ENCODE assay signal across 2 cellular contexts in the genomic region with DNA sequence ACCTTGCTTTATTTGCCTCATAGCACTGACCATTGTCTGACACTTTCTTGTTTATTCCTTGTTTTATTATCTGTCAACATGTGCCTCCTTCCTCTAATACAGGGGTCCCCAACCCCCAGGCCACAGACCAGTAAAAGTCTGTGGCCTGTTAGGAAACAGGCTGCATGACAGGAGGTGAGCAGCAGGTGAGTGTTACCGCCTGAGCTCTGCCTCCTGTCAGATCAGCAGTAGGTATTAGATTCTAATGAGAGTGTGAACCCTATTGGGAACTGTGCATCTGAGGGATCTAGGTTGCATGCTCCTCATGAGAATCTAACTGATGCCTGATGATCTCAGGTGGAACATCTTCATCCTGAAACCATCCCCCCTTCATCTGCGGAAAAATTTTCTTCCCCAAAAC.
TF ChIP-seq lines count a peak whose summit lies in the region.

No MANE protein-coding gene starts in this region.

TF ChIP-seq in GM12891, 5 proteins besides CTCF, POLR2A, EP300 and RAD21 (continued from another document):
- TF ChIP-seq POU2F2 (IDR thresholded peaks at IDR 0.05; ENCODE audit: low read depth, low read length) = no peak

TF ChIP-seq in H1, 55 proteins besides CTCF, POLR2A, EP300 and RAD21 (continued from another document):
- TF ChIP-seq CHD1 (IDR thresholded peaks at IDR 0.05; ENCODE audit: low read depth, low read length) (no peak), HDAC2 (IDR thresholded peaks at IDR 0.05; ENCODE audit: borderline replicate concordance in 1 of 2, low read depth in 2 of 2, low read length in 2 of 2) (no peak), CTBP2 (IDR thresholded peaks at IDR 0.05; ENCODE audit: borderline replicate concordance, insufficient read depth, insufficient read length, low read length) (no peak), POU5F1 (IDR thresholded peaks at IDR 0.05; ENCODE audit: low read depth, low read length) (no peak), SIN3A (conservative IDR thresholded peaks at IDR 0.05 in 1 of 2, IDR thresholded peaks at IDR 0.05 in 1 of 2; ENCODE audit: low read depth in 1 of 2, low read length in 2 of 2) (no peak), ASH2L (IDR thresholded peaks at IDR 0.05; ENCODE audit: low read length) (no peak), RXRA (IDR thresholded peaks at IDR 0.05; ENCODE audit: insufficient read depth, low read depth, low read length) (no peak), TBP (IDR thresholded peaks at IDR 0.05; ENCODE audit: low read depth, low read length) (no peak), NANOG (IDR thresholded peaks at IDR 0.05; ENCODE audit: insufficient read depth, low read depth, low read length, poor library complexity, severe bottlenecking) (no peak), BCL11A (IDR thresholded peaks at IDR 0.05; ENCODE audit: low read depth in 2 of 2, low read length in 2 of 2) (no peak), MAFK (IDR thresholded peaks at IDR 0.05; ENCODE audit: low read depth, low read length) (no peak), SIRT6 (IDR thresholded peaks at IDR 0.05; ENCODE audit: low read length) (no peak), GTF2F1 (IDR thresholded peaks at IDR 0.05; ENCODE audit: borderline replicate concordance, low read depth, low read length) (no peak), TCF12 (IDR thresholded peaks at IDR 0.05; ENCODE audit: low read depth, low read length) (no peak)
- TF ChIP-seq, protein P1, sequence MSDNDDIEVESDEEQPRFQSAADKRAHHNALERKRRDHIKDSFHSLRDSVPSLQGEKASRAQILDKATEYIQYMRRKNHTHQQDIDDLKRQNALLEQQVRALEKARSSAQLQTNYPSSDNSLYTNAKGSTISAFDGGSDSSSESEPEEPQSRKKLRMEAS (IDR thresholded peaks at IDR 0.05) = no peak
- TF ChIP-seq, protein P2, sequence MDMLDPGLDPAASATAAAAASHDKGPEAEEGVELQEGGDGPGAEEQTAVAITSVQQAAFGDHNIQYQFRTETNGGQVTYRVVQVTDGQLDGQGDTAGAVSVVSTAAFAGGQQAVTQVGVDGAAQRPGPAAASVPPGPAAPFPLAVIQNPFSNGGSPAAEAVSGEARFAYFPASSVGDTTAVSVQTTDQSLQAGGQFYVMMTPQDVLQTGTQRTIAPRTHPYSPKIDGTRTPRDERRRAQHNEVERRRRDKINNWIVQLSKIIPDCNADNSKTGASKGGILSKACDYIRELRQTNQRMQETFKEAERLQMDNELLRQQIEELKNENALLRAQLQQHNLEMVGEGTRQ (IDR thresholded peaks at IDR 0.05; ENCODE audit: low read length) = no peak
